20 cellular contexts compared by ENCODE assay signal in the genomic region with DNA sequence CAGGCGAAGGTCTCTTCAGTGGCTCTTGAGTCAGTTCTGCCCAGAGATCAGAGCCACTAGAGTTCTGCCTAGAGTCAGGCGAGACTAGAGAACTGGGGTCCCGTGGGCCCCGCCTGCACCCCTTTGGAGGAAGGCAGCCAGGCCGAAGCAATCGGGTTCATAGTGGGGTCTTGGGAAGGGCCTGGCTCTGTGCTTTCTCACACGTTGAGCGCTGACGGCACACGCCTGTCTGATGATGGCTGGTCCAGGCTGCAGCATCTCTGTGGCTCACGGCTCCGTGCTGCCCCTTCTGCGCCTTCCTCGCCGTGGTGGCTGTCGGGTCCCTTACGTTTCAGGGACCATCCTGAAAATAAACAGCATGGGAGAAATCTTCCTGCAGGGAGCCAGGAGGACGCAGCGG.
DNase-seq lines count a peak whose midpoint lies in the region; ATAC-seq and TF ChIP-seq lines count a peak whose summit lies in the region.
"Had no signal": no experiment of that assay in that cellular context is flagged by ENCODE, and none has a peak within 500 bp of the region (broad histone marks: within the 10 kb centered on the region; RNA-seq: fewer than 3 reads in every experiment).

No MANE protein-coding gene starts in this region.

- peak overlapping the region; percentile 66 for H3K27ac Mint-ChIP-seq in dendritic cell treated with granulocyte-macrophage colony-stimulating factor and Interleukin-4, amounts not matched to agents 40 ng/mL and 50 ng/mL, for 4 days
- H3K27ac Mint-ChIP-seq in neural progenitor cell, result peak overlapping the region; percentile 60
- H3K27ac Mint-ChIP-seq: CD4-positive, alpha-beta T cell; GM23338; HFFc6 had no signal

- H3K4me1 ChIP-seq in left ventricle myocardium inferior (no peaks in the 10 kb centered on the region), neural progenitor cell (peaks cover 5% of the 10 kb centered on the region)
- peaks cover 47 to 72% (median 57%) of the 10 kb centered on the region in 10 experiments for H3K4me1 ChIP-seq in BLaER1 treated with 17β-estradiol and CSF1 and Interleukin-3, amounts not matched to agents 10 nM and 100 nM
- H3K4me1 ChIP-seq: BE2C, Caco-2 had no signal

- H3F3A ChIP-seq in neural progenitor cell (ENCODE audit: low read depth), result no peaks in the 10 kb centered on the region

- intact Hi-C loops in Right ventricle myocardium inferior (cut with DNase I) (no loop called here), left ventricle myocardium inferior (cut with micrococcal nuclease) (no loop called here)
- intact Hi-C loops in dendritic cell treated with granulocyte-macrophage colony-stimulating factor and Interleukin-4, amounts not matched to agents 40 ng/mL and 50 ng/mL, for 4 days (cut with micrococcal nuclease), result no loop called here

- no peaks in the 10 kb centered on the region for H3K79me2 ChIP-seq in neural progenitor cell (ENCODE audit: low read depth)

- peak; percentile 35 for DNase-seq in Right ventricle myocardium inferior (ENCODE audit: missing footprints)
- DNase-seq in left ventricle myocardium inferior, result no peak
- no peak for DNase-seq in neural progenitor cell (ENCODE audit: low spot score)
- DNase-seq in AML-193 (lab: John Stamatoyannopoulos, UW), result no peak
- DNase-seq in GF-D8 (lab: John Stamatoyannopoulos, UW), result no peak
- no peak for DNase-seq in superior temporal gyrus (ENCODE audit: extremely low spot score)
- DNase-seq: 8988T; BE2C; Caco-2; CD4-positive, alpha-beta T cell; DMS153; DMS79; GDM1; HFFc6 had no signal

- H3K4me2 ChIP-seq in BLaER1 treated with 17β-estradiol and CSF1 and Interleukin-3, amounts not matched to agents 10 nM and 100 nM, result peak overlapping the region in 9 of 11 experiments; percentile 13 to 94 (median 80); a peak in 14 of 22 replicates
- H3K4me2 ChIP-seq in neural progenitor cell, result no peak overlapping the region
- H3K4me2 ChIP-seq: GM23338 had no signal

- peaks cover 40% of the 10 kb centered on the region for H3K4me1 Mint-ChIP-seq in dendritic cell treated with granulocyte-macrophage colony-stimulating factor and Interleukin-4, amounts not matched to agents 40 ng/mL and 50 ng/mL, for 4 days (ENCODE audit: low read depth)
- H3K4me1 Mint-ChIP-seq in neural progenitor cell, result peaks cover 6% of the 10 kb centered on the region
- H3K4me1 Mint-ChIP-seq: GM23338 had no signal

- ATAC-seq in Right ventricle myocardium inferior, result no peak
- ATAC-seq: HCT116 had no signal

- peaks cover 56% of the 10 kb centered on the region for H3K27me3 Mint-ChIP-seq in dendritic cell treated with granulocyte-macrophage colony-stimulating factor and Interleukin-4, amounts not matched to agents 40 ng/mL and 50 ng/mL, for 4 days
- H3K27me3 Mint-ChIP-seq in neural progenitor cell (ENCODE audit: insufficient read depth, low read depth), result peaks cover 13% of the 10 kb centered on the region
- H3K27me3 Mint-ChIP-seq: CD4-positive, alpha-beta T cell had no signal

- no peaks in the 10 kb centered on the region for H3K36me3 Mint-ChIP-seq in dendritic cell treated with granulocyte-macrophage colony-stimulating factor and Interleukin-4, amounts not matched to agents 40 ng/mL and 50 ng/mL, for 4 days (ENCODE audit: low read depth)
- H3K36me3 Mint-ChIP-seq in neural progenitor cell, result no peaks in the 10 kb centered on the region

- H3K9me3 Mint-ChIP-seq in dendritic cell treated with granulocyte-macrophage colony-stimulating factor and Interleukin-4, amounts not matched to agents 40 ng/mL and 50 ng/mL, for 4 days, result no peaks in the 10 kb centered on the region
- H3K9me3 Mint-ChIP-seq in neural progenitor cell, result peaks cover 6% of the 10 kb centered on the region
- H3K9me3 Mint-ChIP-seq: CD4-positive, alpha-beta T cell had no signal

- no peak overlapping the region for H3K9ac ChIP-seq in BLaER1 treated with 17β-estradiol and CSF1 and Interleukin-3, amounts not matched to agents 10 nM and 100 nM
- no peak overlapping the region for H3K9ac ChIP-seq in neural progenitor cell

- H2AFZ ChIP-seq in neural progenitor cell (replicated peaks), result peak overlapping the region; percentile 34
- H2AFZ ChIP-seq: GM23338 had no signal

- no peak for TF ChIP-seq CTCF in left ventricle myocardium inferior (IDR thresholded peaks at IDR 0.05; ENCODE audit: borderline replicate concordance)
- no peak for TF ChIP-seq CTCF in neural progenitor cell (IDR thresholded peaks at IDR 0.05)

- no peak overlapping the region for H3K4me3 Mint-ChIP-seq in dendritic cell treated with granulocyte-macrophage colony-stimulating factor and Interleukin-4, amounts not matched to agents 40 ng/mL and 50 ng/mL, for 4 days
- no peak overlapping the region for H3K4me3 Mint-ChIP-seq in neural progenitor cell
- H3K4me3 Mint-ChIP-seq: CD4-positive, alpha-beta T cell; GM23338; HFFc6 had no signal

- peaks cover 0 to 15% (median 0%) of the 10 kb centered on the region in 11 experiments; a peak in 4 of 22 replicates for H4K20me1 ChIP-seq in BLaER1 treated with 17β-estradiol and CSF1 and Interleukin-3, amounts not matched to agents 10 nM and 100 nM
- no peaks in the 10 kb centered on the region for H4K20me1 ChIP-seq in neural progenitor cell (ENCODE audit: low read depth)

- H3K36me3 ChIP-seq in left ventricle myocardium inferior (no peaks in the 10 kb centered on the region), neural progenitor cell (no peaks in the 10 kb centered on the region)
- no peaks in the 10 kb centered on the region for H3K36me3 ChIP-seq in BLaER1 treated with 17β-estradiol and CSF1 and Interleukin-3, amounts not matched to agents 10 nM and 100 nM
- H3K36me3 ChIP-seq: BE2C had no signal

- no peak overlapping the region for H3K4me3 ChIP-seq in left ventricle myocardium inferior
- no peak overlapping the region for H3K4me3 ChIP-seq in BLaER1 treated with 17β-estradiol and CSF1 and Interleukin-3, amounts not matched to agents 10 nM and 100 nM
- no peak overlapping the region for H3K4me3 ChIP-seq in neural progenitor cell
- H3K4me3 ChIP-seq: GM23338 had no signal

- H3K9me3 ChIP-seq in left ventricle myocardium inferior (replicated peaks) (peaks cover 9% of the 10 kb centered on the region), neural progenitor cell (ENCODE audit: low read depth) (no peaks in the 10 kb centered on the region)
- peaks cover 7 to 15% (median 9%) of the 10 kb centered on the region in 11 experiments; a peak in 21 of 22 replicates for H3K9me3 ChIP-seq in BLaER1 treated with 17β-estradiol and CSF1 and Interleukin-3, amounts not matched to agents 10 nM and 100 nM (replicated peaks in 1 of 11)
- H3K9me3 ChIP-seq: BE2C had no signal

- H3K27me3 ChIP-seq in left ventricle myocardium inferior (ENCODE audit: low read depth) (peaks cover 51% of the 10 kb centered on the region), neural progenitor cell (no peaks in the 10 kb centered on the region)
- peaks cover 4 to 36% (median 21%) of the 10 kb centered on the region in 11 experiments; a peak in 17 of 22 replicates for H3K27me3 ChIP-seq in BLaER1 treated with 17β-estradiol and CSF1 and Interleukin-3, amounts not matched to agents 10 nM and 100 nM
- H3K27me3 ChIP-seq: BE2C had no signal

- H3K27ac ChIP-seq in left ventricle myocardium inferior (replicated peaks) (no peak overlapping the region), neural progenitor cell (no peak overlapping the region)
- peak overlapping the region in 2 of 11 experiments; percentile 24 to 82; a peak in 4 of 22 replicates for H3K27ac ChIP-seq in BLaER1 treated with 17β-estradiol and CSF1 and Interleukin-3, amounts not matched to agents 10 nM and 100 nM
- H3K27ac ChIP-seq: C4-2B, HL-60 had no signal
